2 cellular contexts compared by ENCODE assay signal in the genomic region with DNA sequence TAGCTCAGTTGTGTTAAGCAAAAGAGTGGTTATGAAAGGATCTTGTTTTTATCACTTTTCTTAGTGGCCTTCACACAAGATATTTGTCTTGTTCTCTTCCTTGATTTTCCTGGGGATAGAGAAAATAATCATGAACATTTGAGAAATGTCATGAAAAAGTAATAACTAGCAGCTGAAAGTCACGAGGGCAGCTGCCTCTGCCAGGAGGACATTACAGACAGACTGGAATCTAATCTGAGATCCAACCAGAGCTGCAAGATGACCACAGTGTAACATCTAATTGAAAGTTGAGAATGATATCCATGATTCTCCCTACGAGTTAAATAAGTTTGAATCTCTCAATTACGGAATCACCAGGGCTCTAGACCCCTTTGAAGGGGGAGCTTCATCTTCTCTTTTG.
TF ChIP-seq lines count a peak whose summit lies in the region.

No MANE protein-coding gene starts in this region.

TF ChIP-seq in SK-N-SH treated with all-trans-retinoic acid at 6 μM for 48 hours, 23 proteins besides CTCF, POLR2A, EP300 and RAD21:
- no peak for TF ChIP-seq OSR1 (CRISPR knock-in tag; IDR thresholded peaks at IDR 0.05)

TF ChIP-seq in SK-N-SH, 30 proteins besides CTCF, POLR2A, EP300 and RAD21:
- no peak for TF ChIP-seq CHD2 (IDR thresholded peaks at IDR 0.05; ENCODE audit: low read length, partially characterized antibody)
- TF ChIP-seq FOXM1 (IDR thresholded peaks at IDR 0.05; ENCODE audit: low read depth): no peak
- TF ChIP-seq IRF3 (IDR thresholded peaks at IDR 0.05; ENCODE audit: low read depth, low read length): no peak
- no peak for TF ChIP-seq SIN3A (IDR thresholded peaks at IDR 0.05; ENCODE audit: borderline replicate concordance, low read depth, low read length)
- no peak for TF ChIP-seq FOXJ3 (CRISPR knock-in tag; IDR thresholded peaks at IDR 0.05)
- no peak for TF ChIP-seq NRF1 (IDR thresholded peaks at IDR 0.05; ENCODE audit: low read depth, low read length)
- TF ChIP-seq MEF2A (IDR thresholded peaks at IDR 0.05; ENCODE audit: borderline replicate concordance, low read depth): no peak
- no peak for TF ChIP-seq GATA2 (CRISPR knock-in tag; IDR thresholded peaks at IDR 0.05)
- no peak for TF ChIP-seq TCF12 (IDR thresholded peaks at IDR 0.05)
- no peak for TF ChIP-seq TEAD4 (IDR thresholded peaks at IDR 0.05; ENCODE audit: borderline replicate concordance, insufficient read depth)
- TF ChIP-seq, protein P1, sequence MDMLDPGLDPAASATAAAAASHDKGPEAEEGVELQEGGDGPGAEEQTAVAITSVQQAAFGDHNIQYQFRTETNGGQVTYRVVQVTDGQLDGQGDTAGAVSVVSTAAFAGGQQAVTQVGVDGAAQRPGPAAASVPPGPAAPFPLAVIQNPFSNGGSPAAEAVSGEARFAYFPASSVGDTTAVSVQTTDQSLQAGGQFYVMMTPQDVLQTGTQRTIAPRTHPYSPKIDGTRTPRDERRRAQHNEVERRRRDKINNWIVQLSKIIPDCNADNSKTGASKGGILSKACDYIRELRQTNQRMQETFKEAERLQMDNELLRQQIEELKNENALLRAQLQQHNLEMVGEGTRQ (IDR thresholded peaks at IDR 0.05; ENCODE audit: borderline replicate concordance, low read depth, low read length): no peak
- no peak for TF ChIP-seq RFX5 (IDR thresholded peaks at IDR 0.05; ENCODE audit: low read length)
- no peak for TF ChIP-seq YY1 (IDR thresholded peaks at IDR 0.05; ENCODE audit: low read depth)
- no peak for TF ChIP-seq RXRA (IDR thresholded peaks at IDR 0.05; ENCODE audit: borderline replicate concordance, low read depth)
- no peak for TF ChIP-seq SMC3 (IDR thresholded peaks at IDR 0.05; ENCODE audit: low read depth, low read length)
- TF ChIP-seq EZH2phosphoT487 (IDR thresholded peaks at IDR 0.05; ENCODE audit: borderline replicate concordance, low read depth): no peak
- TF ChIP-seq ELF1 (IDR thresholded peaks at IDR 0.05): no peak
